ENCODE assay signal across 12 cellular contexts in the genomic region with DNA sequence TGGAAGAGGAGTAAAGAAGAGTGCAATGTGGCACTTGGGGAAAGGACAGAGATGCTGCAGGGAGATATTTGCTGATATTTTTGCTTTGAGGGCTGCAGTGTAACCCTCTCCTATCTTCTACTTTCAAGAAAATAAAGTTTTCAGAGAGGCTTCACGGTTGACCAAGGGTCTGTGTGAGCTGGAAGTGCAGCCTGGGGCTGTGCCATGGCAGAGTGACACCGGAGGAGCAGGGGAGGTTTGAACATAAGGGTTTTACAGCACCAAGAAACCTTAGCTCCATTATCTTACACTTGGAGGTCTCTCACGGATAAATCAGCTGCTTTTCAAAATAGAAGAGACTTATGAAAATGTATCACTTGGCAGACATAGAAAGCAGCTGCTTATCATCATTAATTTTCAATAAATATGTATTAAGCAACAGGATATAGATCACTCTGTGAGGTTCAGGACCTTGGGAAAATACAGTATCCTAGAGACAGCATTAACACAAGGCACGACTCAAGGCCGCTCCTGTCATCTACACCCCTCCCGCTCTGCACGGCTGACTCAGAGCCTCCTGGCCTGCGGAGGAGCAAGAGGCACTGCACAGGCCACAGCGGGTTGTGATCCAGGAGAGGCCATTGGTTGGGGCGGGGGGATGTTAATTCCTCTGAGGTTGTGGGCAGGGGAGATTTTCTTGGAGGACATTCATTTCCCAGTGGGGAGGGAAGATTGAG.
DNase-seq lines count a peak whose midpoint lies in the region; ATAC-seq and TF ChIP-seq lines count a peak whose summit lies in the region.
"Had no signal": no experiment of that assay in that cellular context is flagged by ENCODE, and none has a peak within 500 bp of the region (broad histone marks: within the 10 kb centered on the region; RNA-seq: fewer than 3 reads in every experiment).

No MANE protein-coding gene starts in this region.

- POLR2A ChIA-PET in AG04450 (lab: Yijun Ruan, JAX), result interaction anchor here (0.7 to 1.1 kb wide), 3 partner anchors 14 to 44 kb away, joined by 3 to 5 read pairs (median 5); no protein-coding TSS in a partner anchor

- H3K27me3 ChIP-seq in AG04450 (ENCODE audit: control insufficient read depth, insufficient read depth, low read length), result no peaks in the 10 kb centered on the region
- H3K27me3 ChIP-seq: colonic mucosa had no signal

- CTCF ChIA-PET in AG04450 (lab: Charles Lee), result no interaction called here

- no peaks in the 10 kb centered on the region for H3K9me3 ChIP-seq in AG04450 (ENCODE audit: control insufficient read depth, insufficient read depth, low read length)
- H3K9me3 ChIP-seq: colonic mucosa had no signal

- no peak for TF ChIP-seq CTCF in AG04450 (IDR thresholded peaks at IDR 0.05; ENCODE audit: low read depth, low read length)
- TF ChIP-seq CTCF in fibroblast of mammary gland (conservative IDR thresholded peaks at IDR 0.05; ENCODE audit: control insufficient read depth, insufficient read depth, low read depth, low read length), result no peak

- H3K4me3 ChIP-seq in AG04450 (ENCODE audit: low read depth, low read length) (no peak overlapping the region), fibroblast of mammary gland (ENCODE audit: control insufficient read depth, low read depth, low read length) (no peak overlapping the region)
- H3K4me3 ChIP-seq: colonic mucosa had no signal

- no peak for DNase-seq in AG04450 (ENCODE audit: low read depth, low spot score)
- peak; percentile 91 for DNase-seq in RPMI7951 (ENCODE audit: low read depth)
- peak; percentile 97 for DNase-seq in fibroblast of mammary gland (ENCODE audit: low read depth)
- peak; percentile 74 for DNase-seq in myocyte (ENCODE audit: low read depth)
- no peak for DNase-seq in NCI-H187 treated with DMSO at 0.1 percent for 48 hours (lab: John Stamatoyannopoulos, UW)
- no peak for DNase-seq in iPS-NIHi11 (ENCODE audit: low spot score)
- DNase-seq: ACHN; activated T-cell treated with anti-CD3 and anti-CD28 coated beads, Interleukin-2, amount 50 U/mL, for 1 hour; colonic mucosa; T-helper 2 cell had no signal

- no peak for ATAC-seq in GM18873 (IDR thresholded peaks at IDR 0.05; ENCODE audit: low FRiP score, unreplicated experiment)
- no peak for ATAC-seq in HG03025 (IDR thresholded peaks at IDR 0.05; ENCODE audit: low FRiP score, unreplicated experiment)

- H3K27ac ChIP-seq in AG04450 (ENCODE audit: low read depth, low read length), result peak overlapping the region; percentile 90
- H3K27ac ChIP-seq: colonic mucosa had no signal

Comparison
In these comparisons a context has a peak if more than half of its experiments do, and no peak if none do; other contexts are left out.
1. DNase-seq: peak in RPMI7951 (single experiment), fibroblast of mammary gland (single experiment) and myocyte (single experiment); none in AG04450 (single experiment), NCI-H187 treated with DMSO at 0.1 percent for 48 hours (single experiment) and iPS-NIHi11 (single experiment).